Comparison of ENCODE assay signal across 11 cellular contexts in genomic region chr17:56897646-56898424, GRCh38. TPM values are rescaled to one million over a fixed set of nuclear protein-coding genes. Genes with fewer than 3 reads are reported as not detected.
DNase-seq lines count a peak whose midpoint lies in the region; ATAC-seq and TF ChIP-seq lines count a peak whose summit lies in the region.
"Had no signal": no experiment of that assay in that cellular context is flagged by ENCODE, and none has a peak within 500 bp of the region (broad histone marks: within the 10 kb centered on the region; RNA-seq: fewer than 3 reads in every experiment).

No MANE protein-coding gene starts in this region.

- ATAC-seq in HG02610 (IDR thresholded peaks at IDR 0.05; ENCODE audit: unreplicated experiment) (peak; percentile 59), left lung (no peak)
- ATAC-seq in stimulated activated memory B cell treated with anti-CD40 and anti-IgM and Interleukin-4, amounts not matched to agents 10 μg/mL and 1 μg/mL and 100 μg/mL, for 72 hours, result peak; percentile 81
- ATAC-seq: T-helper 17 cell had no signal

- BruUV-seq in MCF 10A (replicated peaks; lab: Mats Ljungman, UMichigan) (no TSS peak), mammary epithelial cell (replicated peaks; lab: Mats Ljungman, UMichigan) (no TSS peak)

- no peaks in the 10 kb centered on the region for H3K9me3 ChIP-seq in mammary epithelial cell (replicated peaks; ENCODE audit: insufficient read depth, low read length)
- H3K9me3 ChIP-seq in left lung, result no peaks in the 10 kb centered on the region
- H3K9me3 ChIP-seq: tibial nerve had no signal

- no peak for TF ChIP-seq CTCF in MCF 10A (IDR thresholded peaks at IDR 0.05; ENCODE audit: unreplicated experiment)
- TF ChIP-seq CTCF in mammary epithelial cell (conservative IDR thresholded peaks at IDR 0.05 in 1 of 2, IDR thresholded peaks at IDR 0.05 in 1 of 2; ENCODE audit: extremely low read depth in 1 of 2, insufficient read depth in 1 of 2, low read depth in 1 of 2, low read length in 2 of 2), result no peak
- no peak for TF ChIP-seq CTCF in left lung (IDR thresholded peaks at IDR 0.05)

- no peak overlapping the region for H3K27ac ChIP-seq in mammary epithelial cell (ENCODE audit: insufficient read depth, low read depth, low read length)
- H3K27ac ChIP-seq in left lung, result no peak overlapping the region
- H3K27ac ChIP-seq: tibial nerve had no signal

- peak overlapping the region; percentile 21 for H3K27ac Mint-ChIP-seq in MCF 10A (ENCODE audit: low read depth, unreplicated experiment)
- peak overlapping the region; percentile 62 for H3K27ac Mint-ChIP-seq in activated T-helper 1 cell treated with anti-CD3 and anti-CD28 coated beads, Interleukin-12 subunit alpha, Interleukin-12 subunit beta, Interleukin-2, Interleukin-4 antibody, amounts not matched to agents 30 ng/mL and 10 ng/mL and 1 ng/mL, durations not matched to agents 14 hours and 24 hours and 36 hours
- H3K27ac Mint-ChIP-seq in stimulated activated memory B cell treated with anti-CD40 and anti-IgM and Interleukin-4, amounts not matched to agents 10 μg/mL and 1 μg/mL and 100 μg/mL, for 72 hours, result peak overlapping the region; percentile 55
- H3K27ac Mint-ChIP-seq: T-helper 17 cell had no signal

- H3K4me1 ChIP-seq in mammary epithelial cell (ENCODE audit: insufficient read depth, low read length) (peaks cover 14% of the 10 kb centered on the region), left lung (peaks cover 0 to 16% of the 10 kb centered on the region in 2 donors)
- H3K4me1 ChIP-seq: tibial nerve had no signal

- H3K36me3 Mint-ChIP-seq in MCF 10A (ENCODE audit: insufficient read depth, unreplicated experiment), result peaks cover 96% of the 10 kb centered on the region
- peaks cover 65% of the 10 kb centered on the region for H3K36me3 Mint-ChIP-seq in activated T-helper 1 cell treated with anti-CD3 and anti-CD28 coated beads, Interleukin-12 subunit alpha, Interleukin-12 subunit beta, Interleukin-2, Interleukin-4 antibody, amounts not matched to agents 30 ng/mL and 10 ng/mL and 1 ng/mL, durations not matched to agents 14 hours and 24 hours and 36 hours (ENCODE audit: low read depth)
- peaks cover 62% of the 10 kb centered on the region for H3K36me3 Mint-ChIP-seq in stimulated activated memory B cell treated with anti-CD40 and anti-IgM and Interleukin-4, amounts not matched to agents 10 μg/mL and 1 μg/mL and 100 μg/mL, for 72 hours

- peaks cover 19% of the 10 kb centered on the region for H3K4me1 Mint-ChIP-seq in MCF 10A (ENCODE audit: insufficient read depth, unreplicated experiment)
- H3K4me1 Mint-ChIP-seq in activated T-helper 1 cell treated with anti-CD3 and anti-CD28 coated beads, Interleukin-12 subunit alpha, Interleukin-12 subunit beta, Interleukin-2, Interleukin-4 antibody, amounts not matched to agents 30 ng/mL and 10 ng/mL and 1 ng/mL, durations not matched to agents 14 hours and 24 hours and 36 hours (ENCODE audit: low read depth), result peaks cover 7% of the 10 kb centered on the region
- H3K4me1 Mint-ChIP-seq in stimulated activated memory B cell treated with anti-CD40 and anti-IgM and Interleukin-4, amounts not matched to agents 10 μg/mL and 1 μg/mL and 100 μg/mL, for 72 hours, result peaks cover 35% of the 10 kb centered on the region

- H3K4me3 ChIP-seq in mammary epithelial cell (replicated peaks in 1 of 3; ENCODE audit: insufficient read depth in 1 of 3, low read depth in 2 of 3, low read length in 3 of 3) (no peak overlapping the region), left lung (no peak overlapping the region)
- H3K4me3 ChIP-seq: tibial nerve had no signal

- WGBS in mammary epithelial cell (ENCODE audit: low coverage, missing lambda C conversion rate), result 98% methylated on average over 14 of the region's 14 CpGs

- H3K27me3 ChIP-seq in mammary epithelial cell (ENCODE audit: insufficient read depth, low read length) (no peaks in the 10 kb centered on the region), left lung (no peaks in the 10 kb centered on the region)
- H3K27me3 ChIP-seq: tibial nerve had no signal

- peaks cover under 1% of the 10 kb centered on the region for H3K9me3 Mint-ChIP-seq in MCF 10A (ENCODE audit: unreplicated experiment)
- no peaks in the 10 kb centered on the region for H3K9me3 Mint-ChIP-seq in activated T-helper 1 cell treated with anti-CD3 and anti-CD28 coated beads, Interleukin-12 subunit alpha, Interleukin-12 subunit beta, Interleukin-2, Interleukin-4 antibody, amounts not matched to agents 30 ng/mL and 10 ng/mL and 1 ng/mL, durations not matched to agents 14 hours and 24 hours and 36 hours
- H3K9me3 Mint-ChIP-seq in stimulated activated memory B cell treated with anti-CD40 and anti-IgM and Interleukin-4, amounts not matched to agents 10 μg/mL and 1 μg/mL and 100 μg/mL, for 72 hours, result no peaks in the 10 kb centered on the region

- H3K79me2 ChIP-seq in mammary epithelial cell (ENCODE audit: insufficient read depth, low read length), result peaks cover 19% of the 10 kb centered on the region

- CTCF ChIA-PET in MCF 10A (lab: Yijun Ruan, JAX) (interaction anchor here (0.9 kb wide), 1 partner anchor 79 kb away, joined by 3 read pairs; no protein-coding TSS in a partner anchor), mammary epithelial cell (lab: Charles Lee; ENCODE audit: low non-redundant PET) (no interaction called here)

- no peak overlapping the region for H3K9ac ChIP-seq in mammary epithelial cell (ENCODE audit: insufficient read depth, low read length)

- H3K4me2 ChIP-seq in mammary epithelial cell (ENCODE audit: insufficient read depth, low read depth, low read length), result no peak overlapping the region

- in situ Hi-C loops in mammary epithelial cell (cut with MboI; ENCODE audit: low sequenced_read_pairs in 2 of 2), result no loop called here

- intact Hi-C loops in MCF 10A (cut with micrococcal nuclease), result no loop called here
- intact Hi-C loops in mammary epithelial cell (cut with micrococcal nuclease), result no loop called here
- intact Hi-C loops in activated T-helper 1 cell treated with anti-CD3 and anti-CD28 coated beads, Interleukin-12 subunit alpha, Interleukin-12 subunit beta, Interleukin-2, Interleukin-4 antibody, amounts not matched to agents 30 ng/mL and 10 ng/mL and 1 ng/mL, durations not matched to agents 14 hours and 24 hours and 36 hours (cut with micrococcal nuclease), result no loop called here
- intact Hi-C loops in left lung (cut with DNase I), result no loop called here

- no peaks in the 10 kb centered on the region for H3K27me3 Mint-ChIP-seq in MCF 10A (ENCODE audit: insufficient read depth, unreplicated experiment)
- no peaks in the 10 kb centered on the region for H3K27me3 Mint-ChIP-seq in activated T-helper 1 cell treated with anti-CD3 and anti-CD28 coated beads, Interleukin-12 subunit alpha, Interleukin-12 subunit beta, Interleukin-2, Interleukin-4 antibody, amounts not matched to agents 30 ng/mL and 10 ng/mL and 1 ng/mL, durations not matched to agents 14 hours and 24 hours and 36 hours (ENCODE audit: insufficient read depth)
- H3K27me3 Mint-ChIP-seq in stimulated activated memory B cell treated with anti-CD40 and anti-IgM and Interleukin-4, amounts not matched to agents 10 μg/mL and 1 μg/mL and 100 μg/mL, for 72 hours, result no peaks in the 10 kb centered on the region
- H3K27me3 Mint-ChIP-seq: T-helper 17 cell had no signal

- no peaks in the 10 kb centered on the region for H4K20me1 ChIP-seq in mammary epithelial cell (ENCODE audit: insufficient read depth, low read length)

- no peak overlapping the region for H3K4me3 Mint-ChIP-seq in MCF 10A (ENCODE audit: unreplicated experiment)
- no peak overlapping the region for H3K4me3 Mint-ChIP-seq in activated T-helper 1 cell treated with anti-CD3 and anti-CD28 coated beads, Interleukin-12 subunit alpha, Interleukin-12 subunit beta, Interleukin-2, Interleukin-4 antibody, amounts not matched to agents 30 ng/mL and 10 ng/mL and 1 ng/mL, durations not matched to agents 14 hours and 24 hours and 36 hours
- no peak overlapping the region for H3K4me3 Mint-ChIP-seq in stimulated activated memory B cell treated with anti-CD40 and anti-IgM and Interleukin-4, amounts not matched to agents 10 μg/mL and 1 μg/mL and 100 μg/mL, for 72 hours
- H3K4me3 Mint-ChIP-seq: T-helper 17 cell had no signal

- POLR2A ChIA-PET in MCF 10A (lab: Yijun Ruan, JAX), result interaction anchor here (0.6 kb wide), 1 partner anchor 413 kb away, joined by 3 read pairs; no protein-coding TSS in a partner anchor

- H2AFZ ChIP-seq in mammary epithelial cell (ENCODE audit: low read depth, low read length), result no peak overlapping the region

- H3K36me3 ChIP-seq in mammary epithelial cell (ENCODE audit: insufficient read depth, low read length) (peaks cover 32% of the 10 kb centered on the region), left lung (peaks cover 0 to 100% of the 10 kb centered on the region in 2 donors)

- dilution Hi-C loops in mammary epithelial cell (cut with HindIII; ENCODE audit: low sequenced_read_pairs), result no loop called here

- DNase-seq in MCF 10A (ENCODE audit: unreplicated experiment) (no peak), mammary epithelial cell (no peak), NCI-H1694 (lab: John Stamatoyannopoulos, UW) (no peak), left lung (no peak), inferior parietal cortex (ENCODE audit: extremely low spot score) (no peak)
- no peak for DNase-seq in activated T-helper 1 cell treated with anti-CD3 and anti-CD28 coated beads, Interleukin-12 subunit alpha, Interleukin-12 subunit beta, Interleukin-2, Interleukin-4 antibody, amounts not matched to agents 30 ng/mL and 10 ng/mL and 1 ng/mL, durations not matched to agents 14 hours and 24 hours and 36 hours (ENCODE audit: low spot score)
- DNase-seq: NCI-H1694 treated with DMSO at 0.1 percent for 48 hours, T-helper 17 cell had no signal

RNA-seq across cellular contexts. Expression of gene TRIM25, which starts 16.0 kb away (rescaled TPM):
- total RNA-seq in MCF 10A (2022) (178 and 215 TPM in 2 replicates), mammary epithelial cell (10 to 100 TPM; 49.5 to 95.0 TPM), left lung (100 to 1,000 TPM in 1 of 2 donors, 10 to 100 TPM in 1; 71.4 to 127 TPM)
- 34.9 TPM for polyA plus RNA-seq in mammary epithelial cell
- 57.2 TPM for polyA minus RNA-seq in mammary epithelial cell
- 86.9 and 98.2 TPM in 2 replicates for total RNA-seq in activated T-helper 1 cell treated with anti-CD3 and anti-CD28 coated beads, Interleukin-12 subunit alpha, Interleukin-12 subunit beta, Interleukin-2, Interleukin-4 antibody, amounts not matched to agents 30 ng/mL and 10 ng/mL and 1 ng/mL, durations not matched to agents 14 hours and 24 hours and 36 hours
